Comparison of ENCODE assay signal across 9 cellular contexts in genomic region chr5:143413964-143414669, GRCh38. TPM values are rescaled to one million over a fixed set of nuclear protein-coding genes. Genes with fewer than 3 reads are reported as not detected.
DNase-seq lines count a peak whose midpoint lies in the region; ATAC-seq lines count a peak whose summit lies in the region.
"Had no signal": no experiment of that assay in that cellular context is flagged by ENCODE, and none has a peak within 500 bp of the region (broad histone marks: within the 10 kb centered on the region; RNA-seq: fewer than 3 reads in every experiment).

No MANE protein-coding gene starts in this region.

- H3K4me1 Mint-ChIP-seq in activated CD4-positive, alpha-beta T cell treated with anti-CD3 and anti-CD28 coated beads, Interleukin-2, amount 10 ng/mL, durations not matched to agents 24 days and 14 days = peaks cover 21% of the 10 kb centered on the region

- H3K9me3 Mint-ChIP-seq in activated CD4-positive, alpha-beta T cell treated with anti-CD3 and anti-CD28 coated beads, Interleukin-2, amount 10 ng/mL, durations not matched to agents 24 days and 14 days = peaks cover 3% of the 10 kb centered on the region

- in situ Hi-C loops in G401 (cut with HindIII; ENCODE audit: low sequenced_read_pairs) = no loop called here

- intact Hi-C loops in activated CD4-positive, alpha-beta T cell treated with anti-CD3 and anti-CD28 coated beads, Interleukin-2, amount 10 ng/mL, durations not matched to agents 24 days and 14 days (cut with micrococcal nuclease) = no loop called here

- DNase-seq in G401 (ENCODE audit: low spot score) (peak; percentile 34), RPMI8226 (peak; percentile 11), NCI-H2196 treated with DMSO at 0.1 percent for 48 hours (lab: John Stamatoyannopoulos, UW; ENCODE audit: unreplicated experiment) (no peak), DMS153 treated with DMSO at 0.1 percent for 48 hours (lab: John Stamatoyannopoulos, UW; ENCODE audit: unreplicated experiment) (no peak), NCI-H2107 (lab: John Stamatoyannopoulos, UW) (no peak)
- DNase-seq in activated CD4-positive, alpha-beta T cell treated with anti-CD3 and anti-CD28 coated beads, Interleukin-2, amount 10 ng/mL, durations not matched to agents 24 days and 14 days = no peak
- DNase-seq: NCI-H2171 treated with DMSO at 0.1 percent for 48 hours had no signal

- no peaks in the 10 kb centered on the region for H3K36me3 Mint-ChIP-seq in activated CD4-positive, alpha-beta T cell treated with anti-CD3 and anti-CD28 coated beads, Interleukin-2, amount 10 ng/mL, durations not matched to agents 24 days and 14 days (ENCODE audit: low read depth)

- H3K27me3 Mint-ChIP-seq in activated CD4-positive, alpha-beta T cell treated with anti-CD3 and anti-CD28 coated beads, Interleukin-2, amount 10 ng/mL, durations not matched to agents 24 days and 14 days = no peaks in the 10 kb centered on the region

- H3K4me3 Mint-ChIP-seq in activated CD4-positive, alpha-beta T cell treated with anti-CD3 and anti-CD28 coated beads, Interleukin-2, amount 10 ng/mL, durations not matched to agents 24 days and 14 days = no peak overlapping the region

- H3K27ac Mint-ChIP-seq in activated CD4-positive, alpha-beta T cell treated with anti-CD3 and anti-CD28 coated beads, Interleukin-2, amount 10 ng/mL, durations not matched to agents 24 days and 14 days = no peak overlapping the region

- ATAC-seq in GM19351 (IDR thresholded peaks at IDR 0.05; ENCODE audit: unreplicated experiment) (peak; percentile 75), HG03025 (IDR thresholded peaks at IDR 0.05; ENCODE audit: low FRiP score, unreplicated experiment) (peak; percentile 80)

RNA-seq across cellular contexts. Expression of gene NR3C1, which starts 10.6 kb away (rescaled TPM):
- not detected in 2 replicates for total RNA-seq in G401 (2014; rRNA removed; shearing (Covaris generic))
- total RNA-seq in activated CD4-positive, alpha-beta T cell treated with anti-CD3 and anti-CD28 coated beads, Interleukin-2, amount 10 ng/mL, durations not matched to agents 24 days and 14 days = 62.2 and 64.7 TPM in 2 replicates

Comparison
In these comparisons a context has a peak if more than half of its experiments do, and no peak if none do; other contexts are left out.
1. DNase-seq: peak in G401 (single experiment) and RPMI8226 (single experiment); none in NCI-H2196 treated with DMSO at 0.1 percent for 48 hours (single experiment), activated CD4-positive, alpha-beta T cell treated with anti-CD3 and anti-CD28 coated beads, Interleukin-2, amount 10 ng/mL, durations not matched to agents 24 days and 14 days (single experiment), DMS153 treated with DMSO at 0.1 percent for 48 hours (single experiment) and NCI-H2107 (single experiment).
2. RNA of gene NR3C1, which starts 10.6 kb away (total RNA-seq): 62.2 to 64.7 TPM in activated CD4-positive, alpha-beta T cell treated with anti-CD3 and anti-CD28 coated beads, Interleukin-2, amount 10 ng/mL, durations not matched to agents 24 days and 14 days; not detected in G401; every median in the first group is over 10 times any median in the second.